ENCODE assay signal across 13 cellular contexts in genomic region chr4:7655549-7656243, GRCh38.
A peak's percentile ranks its signal among the peaks of the same experiment; 100 is the strongest.
DNase-seq lines count a peak whose midpoint lies in the region; ATAC-seq and TF ChIP-seq lines count a peak whose summit lies in the region.
"Had no signal": no experiment of that assay in that cellular context is flagged by ENCODE, and none has a peak within 500 bp of the region (broad histone marks: within the 10 kb centered on the region; RNA-seq: fewer than 3 reads in every experiment).

No MANE protein-coding gene starts in this region.

- ATAC-seq in Right ventricle myocardium superior (ENCODE audit: poor library complexity), result no peak
- ATAC-seq in right cardiac atrium, result no peak
- ATAC-seq in GM21381 (IDR thresholded peaks at IDR 0.05; ENCODE audit: unreplicated experiment), result no peak
- ATAC-seq: esophagus mucosa had no signal

- TF ChIP-seq POLR2A in testis (IDR thresholded peaks at IDR 0.05) (no peak), erythroblast (IDR thresholded peaks at IDR 0.05; ENCODE audit: low read length) (no peak)

- TF ChIP-seq CTCF in testis (IDR thresholded peaks at IDR 0.05), result no peak

- H3K27me3 ChIP-seq in right cardiac atrium (ENCODE audit: control insufficient read depth, insufficient read depth) (no peaks in the 10 kb centered on the region), testis (no peaks in the 10 kb centered on the region)

- H3K27ac ChIP-seq in right cardiac atrium (ENCODE audit: low read length), result no peak overlapping the region
- no peak overlapping the region for H3K27ac ChIP-seq in testis

- no peaks in the 10 kb centered on the region for H3K36me3 ChIP-seq in testis (ENCODE audit: low read depth, missing control alignments)

- H3K9me3 ChIP-seq in right cardiac atrium (ENCODE audit: control insufficient read depth, low read length) (no peaks in the 10 kb centered on the region), testis (no peaks in the 10 kb centered on the region)

- 43% methylated on average over 30 of the region's 30 CpGs for whole genome bisulfite sequencing in right cardiac atrium
- 36 to 37% methylated on average over 17 to 30 of the region's 30 CpGs for WGBS in testis, 2 donors

- H3K4me3 ChIP-seq in right cardiac atrium (ENCODE audit: low read length), result no peak overlapping the region
- H3K4me3 ChIP-seq in testis, result no peak overlapping the region

- no peaks in the 10 kb centered on the region for H3K4me1 ChIP-seq in right cardiac atrium (ENCODE audit: control insufficient read depth, insufficient read depth, low read length)
- peaks cover 58% of the 10 kb centered on the region for H3K4me1 ChIP-seq in testis

- intact Hi-C loops in Right ventricle myocardium superior (cut with DNase I), result no loop called here
- intact Hi-C loops in right cardiac atrium (cut with DNase I), result no loop called here
- intact Hi-C loops in testis (cut with DNase I; ENCODE audit: low total_unique reads), result no loop called here

- DNase-seq in Right ventricle myocardium superior (peak; percentile 23), right cardiac atrium (no peak), amniotic epithelial cell (ENCODE audit: low read depth) (peak; percentile 35), left kidney (ENCODE audit: low read depth, low spot score) (peak; percentile 92), testis (peak; percentile 58), NCI-H1105 (lab: John Stamatoyannopoulos, UW) (no peak), erythroblast (lab: John Stamatoyannopoulos, UW) (no peak)
- DNase-seq: activated effector memory CD4-positive, alpha-beta T cell treated with Interleukin-2 at 50 U/mL for 16 hours; NCI-H1105 treated with DMSO at 0.1 percent for 48 hours; small intestine; T-helper 1 cell had no signal

Comparison
In these comparisons a context has a peak if more than half of its experiments do, and no peak if none do; other contexts are left out.
1. DNase-seq: peak in Right ventricle myocardium superior (single experiment), amniotic epithelial cell (single experiment), left kidney (single experiment) and testis (single experiment); none in right cardiac atrium (0 of 3), NCI-H1105 (single experiment) and erythroblast (0 of 2).